9 cellular contexts compared by ENCODE assay signal in the genomic region with DNA sequence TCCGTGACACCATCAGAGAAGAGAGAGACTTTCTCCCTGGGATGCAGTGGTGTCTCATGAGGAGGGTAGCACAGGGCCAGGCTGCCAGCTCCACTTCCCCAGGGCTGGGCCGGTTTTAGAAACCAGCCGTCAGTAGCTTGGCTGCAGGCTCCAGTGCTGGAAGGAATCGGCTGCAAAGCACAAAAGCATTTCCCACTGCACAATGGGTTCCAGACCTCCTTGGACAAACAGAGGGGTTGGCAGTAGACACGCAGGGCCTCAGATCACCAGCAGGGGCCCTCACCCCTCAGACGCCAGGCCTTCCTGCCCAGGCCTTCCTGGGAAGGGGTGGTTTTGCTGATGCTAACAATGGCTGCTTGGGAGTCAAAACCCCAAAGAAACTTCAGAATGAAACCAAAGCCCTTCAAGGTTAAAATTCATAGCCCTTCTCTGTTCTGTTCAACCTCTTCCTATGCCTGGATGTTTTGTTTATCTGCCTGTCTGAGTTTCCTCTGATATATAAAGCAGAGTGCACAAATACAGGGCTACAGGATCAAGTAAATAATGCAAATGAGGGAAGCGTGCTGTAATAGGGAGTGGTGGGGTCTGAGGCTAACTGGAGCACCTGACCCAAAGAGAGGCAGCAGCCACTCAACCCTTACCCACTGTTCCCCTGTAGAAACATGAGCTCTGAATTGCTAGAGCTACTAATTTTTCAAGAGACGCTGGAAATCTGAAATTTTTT. TPM values are rescaled to one million over a fixed set of nuclear protein-coding genes. Genes with fewer than 3 reads are reported as not detected.
A peak's percentile ranks its signal among the peaks of the same experiment; 100 is the strongest.
DNase-seq lines count a peak whose midpoint lies in the region; ATAC-seq and TF ChIP-seq lines count a peak whose summit lies in the region.
"Had no signal": no experiment of that assay in that cellular context is flagged by ENCODE, and none has a peak within 500 bp of the region (broad histone marks: within the 10 kb centered on the region; RNA-seq: fewer than 3 reads in every experiment).

No MANE protein-coding gene starts in this region.

- H3K4me3 ChIP-seq in Loucy (ENCODE audit: low read length, poor library complexity, severe bottlenecking) (no peak overlapping the region), choroid plexus epithelial cell (ENCODE audit: low read depth, low read length) (no peak overlapping the region)

- H3K9me3 Mint-ChIP-seq in activated CD4-positive, alpha-beta T cell treated with anti-CD3 and anti-CD28 coated beads for 36 hours (ENCODE audit: low read depth): no peaks in the 10 kb centered on the region
- H3K9me3 Mint-ChIP-seq in activated CD4-positive, alpha-beta T cell treated with anti-CD3 and anti-CD28 coated beads, Interleukin-2, amount 10 ng/mL, durations not matched to agents 7 days and 5 days: peaks cover 2% of the 10 kb centered on the region

- 0 out of 2 replicates have a peak overlapping the region, but pooled peaks have one; percentile 64 for H2AFZ ChIP-seq in Loucy (ENCODE audit: low read length)

- no peaks in the 10 kb centered on the region for H3K9me2 ChIP-seq in Loucy (replicated peaks; ENCODE audit: low read depth, low read length)

- CTCF ChIA-PET in activated CD4-positive, alpha-beta T cell treated with anti-CD3 and anti-CD28 coated beads for 36 hours (lab: Charles Lee): interaction anchor here (0.6 to 1.5 kb wide), 4 partner anchors 68 to 344 kb away, joined by 3 to 7 read pairs (median 4); no protein-coding TSS in a partner anchor
- CTCF ChIA-PET in activated CD4-positive, alpha-beta T cell treated with anti-CD3 and anti-CD28 coated beads, Interleukin-2, amount 10 ng/mL, durations not matched to agents 7 days and 5 days (lab: Charles Lee): interaction anchor here (1.5 kb wide), 1 partner anchor 210 kb away, joined by 3 read pairs; no protein-coding TSS in a partner anchor

- no peak for ATAC-seq in activated CD4-positive, alpha-beta T cell treated with anti-CD3 and anti-CD28 coated beads for 36 hours
- ATAC-seq in GM21447 (IDR thresholded peaks at IDR 0.05; ENCODE audit: unreplicated experiment) (no peak), GM21526 (IDR thresholded peaks at IDR 0.05; ENCODE audit: low FRiP score, unreplicated experiment) (no peak)

- no peaks in the 10 kb centered on the region for H4K20me1 ChIP-seq in Loucy (ENCODE audit: insufficient read depth, low read length, poor library complexity, severe bottlenecking)

- H3K36me3 ChIP-seq in Loucy (ENCODE audit: insufficient read depth, low read length): no peaks in the 10 kb centered on the region

- no peaks in the 10 kb centered on the region for H3F3A ChIP-seq in Loucy (ENCODE audit: low read depth)

- H3K27me3 Mint-ChIP-seq in activated CD4-positive, alpha-beta T cell treated with anti-CD3 and anti-CD28 coated beads for 36 hours: no peaks in the 10 kb centered on the region
- no peaks in the 10 kb centered on the region for H3K27me3 Mint-ChIP-seq in activated CD4-positive, alpha-beta T cell treated with anti-CD3 and anti-CD28 coated beads, Interleukin-2, amount 10 ng/mL, durations not matched to agents 7 days and 5 days

- H3K4me3 Mint-ChIP-seq in activated CD4-positive, alpha-beta T cell treated with anti-CD3 and anti-CD28 coated beads for 36 hours: no peak overlapping the region
- no peak overlapping the region for H3K4me3 Mint-ChIP-seq in activated CD4-positive, alpha-beta T cell treated with anti-CD3 and anti-CD28 coated beads, Interleukin-2, amount 10 ng/mL, durations not matched to agents 7 days and 5 days
- H3K4me3 Mint-ChIP-seq: naive B cell had no signal

- intact Hi-C loops in activated CD4-positive, alpha-beta T cell treated with anti-CD3 and anti-CD28 coated beads for 36 hours (cut with DNase I, micrococcal nuclease): loop anchor here in 1 of 2 experiments (1.0 kb wide), 2 partner anchors 69 to 250 kb away; no protein-coding TSS in a partner anchor

- TF ChIP-seq CTCF in Loucy (conservative IDR thresholded peaks at IDR 0.05; ENCODE audit: low read length) (peak; percentile 47), choroid plexus epithelial cell (conservative IDR thresholded peaks at IDR 0.05; ENCODE audit: low read depth, low read length) (peak; percentile 66)

- H3K79me2 ChIP-seq in Loucy (ENCODE audit: insufficient read depth, low read length): no peaks in the 10 kb centered on the region

- no peaks in the 10 kb centered on the region for H3K4me1 Mint-ChIP-seq in activated CD4-positive, alpha-beta T cell treated with anti-CD3 and anti-CD28 coated beads for 36 hours
- H3K4me1 Mint-ChIP-seq in activated CD4-positive, alpha-beta T cell treated with anti-CD3 and anti-CD28 coated beads, Interleukin-2, amount 10 ng/mL, durations not matched to agents 7 days and 5 days: no peaks in the 10 kb centered on the region

- no peaks in the 10 kb centered on the region for H3K36me3 Mint-ChIP-seq in activated CD4-positive, alpha-beta T cell treated with anti-CD3 and anti-CD28 coated beads for 36 hours (ENCODE audit: low read depth)
- no peaks in the 10 kb centered on the region for H3K36me3 Mint-ChIP-seq in activated CD4-positive, alpha-beta T cell treated with anti-CD3 and anti-CD28 coated beads, Interleukin-2, amount 10 ng/mL, durations not matched to agents 7 days and 5 days (ENCODE audit: low read depth)

- H3K27me3 ChIP-seq in Loucy (ENCODE audit: insufficient read depth, low read length, poor library complexity, severe bottlenecking): no peaks in the 10 kb centered on the region

- H3K4me2 ChIP-seq in Loucy (ENCODE audit: low read depth, low read length, poor library complexity, severe bottlenecking): no peak overlapping the region

- peak; percentile 29 for DNase-seq in activated CD4-positive, alpha-beta T cell treated with anti-CD3 and anti-CD28 coated beads for 36 hours
- no peak for DNase-seq in activated CD4-positive, alpha-beta T cell treated with anti-CD3 and anti-CD28 coated beads, Interleukin-2, amount 10 ng/mL, durations not matched to agents 7 days and 5 days
- peak; percentile 25 for DNase-seq in choroid plexus epithelial cell (ENCODE audit: low read depth)
- DNase-seq in medulla oblongata (ENCODE audit: extremely low spot score): peak; percentile 64
- DNase-seq in NCI-H446 treated with DMSO at 0.1 percent for 48 hours (lab: John Stamatoyannopoulos, UW): no peak
- DNase-seq: naive B cell had no signal

- no peaks in the 10 kb centered on the region for H3K4me1 ChIP-seq in Loucy (ENCODE audit: insufficient read depth, low read length, poor library complexity, severe bottlenecking)

- POLR2A ChIA-PET in activated CD4-positive, alpha-beta T cell treated with anti-CD3 and anti-CD28 coated beads for 36 hours (lab: Charles Lee): no interaction called here
- POLR2A ChIA-PET in activated CD4-positive, alpha-beta T cell treated with anti-CD3 and anti-CD28 coated beads, Interleukin-2, amount 10 ng/mL, durations not matched to agents 7 days and 5 days (lab: Charles Lee): no interaction called here

- H3K9ac ChIP-seq in Loucy (ENCODE audit: low read depth, low read length, poor library complexity, severe bottlenecking): no peak overlapping the region

- H3K9me3 ChIP-seq in Loucy (ENCODE audit: insufficient read depth, low read depth, low read length): no peaks in the 10 kb centered on the region

- H3K27ac Mint-ChIP-seq in activated CD4-positive, alpha-beta T cell treated with anti-CD3 and anti-CD28 coated beads for 36 hours: no peak overlapping the region
- H3K27ac Mint-ChIP-seq in activated CD4-positive, alpha-beta T cell treated with anti-CD3 and anti-CD28 coated beads, Interleukin-2, amount 10 ng/mL, durations not matched to agents 7 days and 5 days: no peak overlapping the region

RNA-seq across cellular contexts. Expression of a gene that starts 26.2 kb away (rescaled TPM):
- total RNA-seq in activated CD4-positive, alpha-beta T cell treated with anti-CD3 and anti-CD28 coated beads for 36 hours: under 1 TPM in 1 of 2 experiments, not detected in 1; 0.27 TPM
- not detected for total RNA-seq in activated CD4-positive, alpha-beta T cell treated with anti-CD3 and anti-CD28 coated beads, Interleukin-2, amount 10 ng/mL, durations not matched to agents 7 days and 5 days

Comparison
In these comparisons a context has a peak if more than half of its experiments do, and no peak if none do; other contexts are left out.
1. DNase-seq: peak in activated CD4-positive, alpha-beta T cell treated with anti-CD3 and anti-CD28 coated beads for 36 hours (single experiment), choroid plexus epithelial cell (single experiment) and medulla oblongata (single experiment); none in activated CD4-positive, alpha-beta T cell treated with anti-CD3 and anti-CD28 coated beads, Interleukin-2, amount 10 ng/mL, durations not matched to agents 7 days and 5 days (single experiment) and NCI-H446 treated with DMSO at 0.1 percent for 48 hours (single experiment).